8 cellular contexts compared by ENCODE assay signal in genomic region chr12:55931780-55932545, GRCh38. TPM values are rescaled to one million over a fixed set of nuclear protein-coding genes. Genes with fewer than 3 reads are reported as not detected.
DNase-seq lines count a peak whose midpoint lies in the region.

No MANE protein-coding gene starts in this region.

- no peaks in the 10 kb centered on the region for H3K9me3 ChIP-seq in muscle layer of colon (ENCODE audit: low read length)

- H3K27ac ChIP-seq in muscle layer of colon (ENCODE audit: low read depth, low read length) = peak overlapping the region; percentile 66

- H3K4me1 Mint-ChIP-seq in IgD-negative memory B cell = peaks cover 36 to 44% (median 38%) of the 10 kb centered on the region in 3 donors
- peaks cover 70% of the 10 kb centered on the region for H3K4me1 Mint-ChIP-seq in activated T-cell treated with anti-CD3 and anti-CD28 coated beads, Interleukin-2, amount 50 U/mL, for 24 hours (ENCODE audit: low read depth)

- peak overlapping the region; percentile 53 to 85 for H3K4me3 ChIP-seq in muscle layer of colon (ENCODE audit: low read depth in 1 of 2, low read length in 2 of 2)

- H3K27me3 ChIP-seq in muscle layer of colon (ENCODE audit: control insufficient read depth in 1 of 2, insufficient read depth in 2 of 2, low read length in 2 of 2) = no peaks in the 10 kb centered on the region

- no peaks in the 10 kb centered on the region for H3K9me3 Mint-ChIP-seq in IgD-negative memory B cell
- H3K9me3 Mint-ChIP-seq in activated T-cell treated with anti-CD3 and anti-CD28 coated beads, Interleukin-2, amount 50 U/mL, for 24 hours = no peaks in the 10 kb centered on the region

- peaks cover 34% of the 10 kb centered on the region for H3K4me1 ChIP-seq in muscle layer of colon (ENCODE audit: insufficient read depth, low read length)

- peak overlapping the region; percentile 98 to 100 (median 98) for H3K27ac Mint-ChIP-seq in IgD-negative memory B cell
- H3K27ac Mint-ChIP-seq in activated T-cell treated with anti-CD3 and anti-CD28 coated beads, Interleukin-2, amount 50 U/mL, for 24 hours = peak overlapping the region; percentile 98

- no peaks in the 10 kb centered on the region for H3K27me3 Mint-ChIP-seq in IgD-negative memory B cell
- no peaks in the 10 kb centered on the region for H3K27me3 Mint-ChIP-seq in activated T-cell treated with anti-CD3 and anti-CD28 coated beads, Interleukin-2, amount 50 U/mL, for 24 hours

- peak overlapping the region; percentile 90 to 100 (median 98) for H3K4me3 Mint-ChIP-seq in IgD-negative memory B cell
- peak overlapping the region; percentile 91 for H3K4me3 Mint-ChIP-seq in activated T-cell treated with anti-CD3 and anti-CD28 coated beads, Interleukin-2, amount 50 U/mL, for 24 hours

- no peaks in the 10 kb centered on the region for H3K36me3 ChIP-seq in muscle layer of colon (ENCODE audit: insufficient read depth, low read length)

- H3K9ac ChIP-seq in muscle layer of colon (ENCODE audit: low read length) = peak overlapping the region; percentile 72

- H3K36me3 Mint-ChIP-seq in IgD-negative memory B cell = no peaks in the 10 kb centered on the region
- H3K36me3 Mint-ChIP-seq in activated T-cell treated with anti-CD3 and anti-CD28 coated beads, Interleukin-2, amount 50 U/mL, for 24 hours (ENCODE audit: low read depth) = peaks cover 70% of the 10 kb centered on the region

- peak; percentile 13 for DNase-seq in COLO668 (lab: John Stamatoyannopoulos, UW; ENCODE audit: unreplicated experiment)
- DNase-seq in activated T-cell treated with anti-CD3 and anti-CD28 coated beads, Interleukin-2, amount 50 U/mL, for 24 hours = peak; percentile 62
- peak; percentile 57 for DNase-seq in fibroblast of gingiva (ENCODE audit: low read depth)
- peak; percentile 66 for DNase-seq in ureter (ENCODE audit: low spot score)
- no peak for DNase-seq in DMS153 (lab: John Stamatoyannopoulos, UW)
- DNase-seq in central memory CD4-positive, alpha-beta T cell = no peak

RNA-seq across cellular contexts. Expression of gene DGKA, which starts 1.0 kb away (rescaled TPM):
- 114 TPM for polyA plus RNA-seq in IgD-negative memory B cell
- total RNA-seq in ureter = 155 TPM

RNA-seq across cellular contexts. Expression of gene PYM1, which starts 4.3 kb away (rescaled TPM):
- polyA plus RNA-seq in IgD-negative memory B cell = 76.5 TPM
- 40.9 TPM for total RNA-seq in ureter

RNA-seq across cellular contexts. Expression of gene PMEL, which starts 33.9 kb away (rescaled TPM):
- polyA plus RNA-seq in IgD-negative memory B cell = 1.1 TPM
- total RNA-seq in ureter = 5.8 TPM

RNA-seq across cellular contexts. Expression of gene CDK2, which starts 34.7 kb away (rescaled TPM):
- 8.9 TPM for polyA plus RNA-seq in IgD-negative memory B cell
- 23.2 TPM for total RNA-seq in ureter

RNA-seq across cellular contexts. Expression of gene RAB5B, which starts 41.9 kb away (rescaled TPM):
- polyA plus RNA-seq in IgD-negative memory B cell = 54.7 TPM
- 139 TPM for total RNA-seq in ureter

Comparison
In these comparisons a context has a peak if more than half of its experiments do, and no peak if none do; other contexts are left out.
1. DNase-seq: peak in COLO668 (single experiment), activated T-cell treated with anti-CD3 and anti-CD28 coated beads, Interleukin-2, amount 50 U/mL, for 24 hours (single experiment), fibroblast of gingiva (single experiment) and ureter (single experiment); none in DMS153 (single experiment) and central memory CD4-positive, alpha-beta T cell (single experiment).